8 cellular contexts compared by ENCODE assay signal in the genomic region with DNA sequence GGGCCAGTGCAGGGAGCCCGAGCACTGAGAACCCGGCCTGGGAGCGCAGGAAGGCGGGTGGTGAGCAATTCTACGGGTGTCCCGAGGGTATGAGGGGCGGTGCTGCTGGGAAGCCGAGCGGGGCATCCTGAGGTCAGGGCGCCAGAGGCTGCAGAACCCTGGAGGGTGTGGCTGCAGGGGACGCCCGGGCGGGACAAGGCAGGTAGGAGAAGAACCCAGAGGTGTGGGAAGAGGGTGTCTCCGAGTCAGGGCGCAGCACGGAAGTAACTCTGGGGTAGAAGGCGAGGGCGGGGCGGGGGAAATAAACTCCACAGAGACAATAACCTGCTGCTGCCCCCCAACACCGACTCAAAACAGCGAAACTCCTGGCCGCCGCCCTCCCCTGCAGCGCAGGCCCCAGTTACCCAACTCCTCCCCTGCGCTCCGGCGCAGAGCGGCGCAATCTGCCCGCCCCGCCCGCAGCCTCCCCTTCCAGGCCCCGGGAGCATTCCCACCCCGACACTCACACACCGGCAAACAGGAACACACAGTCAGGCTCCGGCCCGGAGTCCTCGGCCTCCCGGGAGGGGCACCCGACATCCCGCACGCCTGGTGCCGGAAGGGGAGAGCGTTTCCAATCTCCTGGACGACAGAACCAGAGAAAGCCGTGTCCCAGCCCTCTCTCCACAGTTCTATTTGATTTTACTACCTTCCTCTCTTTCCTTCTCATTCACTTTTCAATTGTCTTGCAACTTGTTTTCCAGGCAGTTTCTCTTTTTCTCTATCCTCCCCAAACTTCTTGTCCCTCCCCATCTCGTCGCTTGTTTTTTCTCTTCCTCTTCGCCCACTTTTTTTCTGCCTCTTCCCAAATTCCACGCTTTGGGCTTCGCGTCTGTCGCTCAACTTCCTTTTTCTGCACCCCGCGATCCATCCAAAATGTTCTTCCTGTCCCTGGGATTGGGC. TPM values are rescaled to one million over a fixed set of nuclear protein-coding genes. Genes with fewer than 3 reads are reported as not detected.
A peak's percentile ranks its signal among the peaks of the same experiment; 100 is the strongest.
DNase-seq lines count a peak whose midpoint lies in the region; ATAC-seq and TF ChIP-seq lines count a peak whose summit lies in the region.
"Had no signal": no experiment of that assay in that cellular context is flagged by ENCODE, and none has a peak within 500 bp of the region (broad histone marks: within the 10 kb centered on the region; RNA-seq: fewer than 3 reads in every experiment).

No MANE protein-coding gene starts in this region.

- ATAC-seq in esophagus mucosa: peak; percentile 93
- ATAC-seq in HG03342 (IDR thresholded peaks at IDR 0.05; ENCODE audit: unreplicated experiment): no peak

- CTCF ChIA-PET in PC-9 (lab: Charles Lee): no interaction called here

- peaks cover 3% of the 10 kb centered on the region; the same call in 1 of the 2 replicates for H3K27me3 ChIP-seq in PC-9 (ENCODE audit: insufficient read depth, low read depth)

- H3K9me2 ChIP-seq in PC-9 (ENCODE audit: insufficient read depth): no peaks in the 10 kb centered on the region

- TSS peak; percentile 83 for BruUV-seq in PC-9 (replicated peaks; lab: Mats Ljungman, UMichigan)

- in situ Hi-C loops in GM13977 (cut with MboI; ENCODE audit: low pct_unique_long_range_greater_than_20kb, low sequenced_read_pairs, unreplicated experiment): no loop called here

- peak overlapping the region; percentile 72 for H3K27ac ChIP-seq in PC-9

- TF ChIP-seq CTCF in GM13977 (IDR thresholded peaks at IDR 0.05; ENCODE audit: extremely low read depth, insufficient read depth, missing control alignments): no peak
- TF ChIP-seq CTCF in PC-9 (conservative IDR thresholded peaks at IDR 0.05): no peak

- H3K9me3 ChIP-seq in PC-9 (ENCODE audit: insufficient read depth, low read depth): peaks cover 3% of the 10 kb centered on the region; the same call in 1 of the 2 replicates

- intact Hi-C loops in PC-9 (cut with micrococcal nuclease; ENCODE audit: unreplicated experiment): loop anchor here (1.0 kb wide), 1 partner anchor 66 kb away; no protein-coding TSS in a partner anchor
- intact Hi-C loops in posterior vena cava (cut with DNase I): no loop called here

- DNase-seq in GM13977 (ENCODE audit: low spot score) (peak; percentile 36), PC-9 (peak; percentile 88 to 92), retina (peak; percentile 32), cerebellar cortex (ENCODE audit: low spot score) (no peak), posterior vena cava (ENCODE audit: low spot score) (no peak)

- H3F3A ChIP-seq in PC-9 (ENCODE audit: insufficient read depth, low read depth): peaks cover 37% of the 10 kb centered on the region

- H4K20me1 ChIP-seq in PC-9 (ENCODE audit: insufficient read depth): no peaks in the 10 kb centered on the region

- H3K79me2 ChIP-seq in PC-9 (ENCODE audit: low read depth): peaks cover 19% of the 10 kb centered on the region; the same call in 1 of the 2 replicates

- POLR2A ChIA-PET in PC-9 (lab: Charles Lee; ENCODE audit: unreplicated experiment): no interaction called here

- peak overlapping the region; percentile 96 for H3K4me2 ChIP-seq in PC-9

- H3K4me1 ChIP-seq in PC-9 (replicated peaks; ENCODE audit: insufficient read depth): peaks cover 22% of the 10 kb centered on the region

- H3K4me3 ChIP-seq in PC-9: peak overlapping the region; percentile 67

- H3K36me3 ChIP-seq in PC-9 (ENCODE audit: low read depth): 0 out of 2 replicates have a peak, but pooled peaks cover 8% of the 10 kb centered on the region

- peak overlapping the region; percentile 63; the same call in 1 of the 2 replicates for H2AFZ ChIP-seq in PC-9

RNA-seq across cellular contexts. Expression of gene HRK, which starts 2.4 kb away (rescaled TPM):
- 0.55 and 1.4 TPM in 2 replicates for total RNA-seq in PC-9 (2021)
- total RNA-seq in esophagus mucosa: 1.5 TPM
- total RNA-seq in posterior vena cava: not detected
- total RNA-seq: M059J had no signal

RNA-seq across cellular contexts. Expression of gene FBXW8, which starts 31.9 kb away (rescaled TPM):
- total RNA-seq in PC-9 (2021) (20.6 and 27.4 TPM in 2 replicates), esophagus mucosa (8.0 TPM), posterior vena cava (10 to 100 TPM; 13.3 to 14.7 TPM)

Comparison
In these comparisons a context has a peak if more than half of its experiments do, and no peak if none do; other contexts are left out.
1. DNase-seq: peak in GM13977 (single experiment), PC-9 (2 of 2) and retina (single experiment); none in cerebellar cortex (single experiment) and posterior vena cava (single experiment).